In the genomic region with DNA sequence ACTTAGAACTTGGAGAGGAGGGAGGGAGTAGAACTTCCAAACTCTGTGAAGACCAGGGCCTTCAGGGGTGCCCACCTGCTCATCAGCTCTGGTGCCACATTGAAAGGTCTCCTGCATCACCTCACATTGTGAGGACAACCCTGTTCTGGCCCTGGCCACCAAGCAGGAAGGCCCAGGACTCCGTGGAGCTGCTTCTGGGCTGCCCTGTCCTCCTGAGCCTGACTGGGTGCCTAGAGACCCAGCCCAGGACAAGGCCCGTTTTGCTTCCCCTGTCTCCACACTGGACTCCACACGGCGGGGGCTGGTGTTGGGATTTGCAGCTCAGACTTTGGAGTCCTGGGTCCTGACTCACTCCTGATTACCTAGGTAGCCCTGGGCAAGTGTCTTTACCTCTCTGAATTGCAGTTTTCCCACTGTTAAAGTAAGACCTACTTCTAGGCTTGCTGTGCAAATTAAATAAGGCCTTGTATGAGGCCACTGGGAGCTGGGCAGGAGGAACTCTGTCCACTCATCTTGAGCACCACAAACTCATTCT, we compare ENCODE assay signal across 32 cellular contexts. TPM values are rescaled to one million over a fixed set of nuclear protein-coding genes. Genes with fewer than 3 reads are reported as not detected.
"Had no signal": no experiment of that assay in that cellular context is flagged by ENCODE, and none has a peak within 500 bp of the region (broad histone marks: within the 10 kb centered on the region; RNA-seq: fewer than 3 reads in every experiment).

No MANE protein-coding gene starts in this region.

- H3K36me3 ChIP-seq: ascending aorta had no signal

- ATAC-seq: activated CD8-positive, alpha-beta memory T cell treated with anti-CD3 and anti-CD28 coated beads, Interleukin-2, amount 10 ng/mL, durations not matched to agents 7 days and 5 days had no signal

- H3K27ac Mint-ChIP-seq: activated B cell treated with CpG ODN at 0.5 μM for 24 hours; activated CD4-positive, alpha-beta memory T cell treated with anti-CD3 and anti-CD28 coated beads, Interleukin-2, amount 10 ng/mL, durations not matched to agents 7 days and 5 days; activated CD8-positive, alpha-beta memory T cell treated with anti-CD3 and anti-CD28 coated beads, Interleukin-2, amount 10 ng/mL, durations not matched to agents 7 days and 5 days; activated naive CD4-positive, alpha-beta T cell treated with anti-CD3 and anti-CD28 coated beads, Interleukin-2, amount 10 ng/mL, durations not matched to agents 7 days and 5 days; activated naive CD8-positive, alpha-beta T cell treated with anti-CD3 and anti-CD28 coated beads for 36 hours had no signal

- H3K9me3 Mint-ChIP-seq: activated B cell treated with CpG ODN at 0.5 μM for 24 hours; activated CD4-positive, alpha-beta memory T cell treated with anti-CD3 and anti-CD28 coated beads, Interleukin-2, amount 10 ng/mL, durations not matched to agents 7 days and 5 days; activated naive CD4-positive, alpha-beta T cell treated with anti-CD3 and anti-CD28 coated beads, Interleukin-2, amount 10 ng/mL, durations not matched to agents 7 days and 5 days; activated naive CD8-positive, alpha-beta T cell treated with anti-CD3 and anti-CD28 coated beads for 36 hours had no signal

- H3K4me3 ChIP-seq: ascending aorta had no signal

- H3K4me3 Mint-ChIP-seq: activated B cell treated with CpG ODN at 0.5 μM for 24 hours; activated CD4-positive, alpha-beta memory T cell treated with anti-CD3 and anti-CD28 coated beads, Interleukin-2, amount 10 ng/mL, durations not matched to agents 7 days and 5 days; activated CD8-positive, alpha-beta memory T cell treated with anti-CD3 and anti-CD28 coated beads, Interleukin-2, amount 10 ng/mL, durations not matched to agents 7 days and 5 days; activated naive CD4-positive, alpha-beta T cell treated with anti-CD3 and anti-CD28 coated beads, Interleukin-2, amount 10 ng/mL, durations not matched to agents 7 days and 5 days; activated naive CD8-positive, alpha-beta T cell treated with anti-CD3 and anti-CD28 coated beads for 36 hours had no signal

- H3K4me1 Mint-ChIP-seq: activated B cell treated with CpG ODN at 0.5 μM for 24 hours; activated naive CD4-positive, alpha-beta T cell treated with anti-CD3 and anti-CD28 coated beads, Interleukin-2, amount 10 ng/mL, durations not matched to agents 7 days and 5 days; activated naive CD8-positive, alpha-beta T cell treated with anti-CD3 and anti-CD28 coated beads for 36 hours had no signal

- DNase-seq: activated B cell treated with CpG ODN at 0.5 μM for 24 hours; activated CD4-positive, alpha-beta memory T cell treated with anti-CD3 and anti-CD28 coated beads, Interleukin-2, amount 10 ng/mL, durations not matched to agents 7 days and 5 days; activated CD4-positive, alpha-beta T cell treated with anti-CD3 and anti-CD28 coated beads for 4 hours; activated CD4-positive, CD25-positive, alpha-beta regulatory T cell treated with anti-CD3 and anti-CD28 coated beads, Interleukin-2, amount 50 U/mL, for 72 hours; activated CD8-positive, alpha-beta memory T cell treated with anti-CD3 and anti-CD28 coated beads for 24 hours; activated CD8-positive, alpha-beta memory T cell treated with anti-CD3 and anti-CD28 coated beads, Interleukin-2, amount 10 ng/mL, durations not matched to agents 7 days and 5 days; activated CD8-positive, alpha-beta memory T cell treated with anti-CD3 and anti-CD28 coated beads, Interleukin-2, amount 50 U/mL, for 48 hours; activated effector memory CD4-positive, alpha-beta T cell treated with Interleukin-2 at 50 U/mL for 16 hours; activated naive CD4-positive, alpha-beta T cell treated with anti-CD3 and anti-CD28 coated beads, Interleukin-2, amount 10 ng/mL, durations not matched to agents 7 days and 5 days; activated naive CD8-positive, alpha-beta T cell treated with anti-CD3 and anti-CD28 coated beads for 36 hours; activated T-cell treated with anti-CD3 and anti-CD28 coated beads, Interleukin-2, amount 50 U/mL, for 48 hours; amniotic stem cell; Kasumi-1; KG1; MM.1S; MV-4-11; NCI-H1092; NCI-H146; NCI-H187; NCI-H2029 treated with DMSO at 0.1 percent for 48 hours; NCI-H2107; NCI-H2171; NCI-H510A; Right ventricle myocardium superior; SW 1271; T-helper 1 cell; T-helper 2 cell; T-helper 9 cell had no signal

- H3K27ac ChIP-seq: ascending aorta, VCaP had no signal

- H3K27me3 ChIP-seq: ascending aorta had no signal

- H3K36me3 Mint-ChIP-seq: activated CD8-positive, alpha-beta memory T cell treated with anti-CD3 and anti-CD28 coated beads, Interleukin-2, amount 10 ng/mL, durations not matched to agents 7 days and 5 days; activated naive CD4-positive, alpha-beta T cell treated with anti-CD3 and anti-CD28 coated beads, Interleukin-2, amount 10 ng/mL, durations not matched to agents 7 days and 5 days; activated naive CD8-positive, alpha-beta T cell treated with anti-CD3 and anti-CD28 coated beads for 36 hours had no signal

- H3K9me3 ChIP-seq: ascending aorta had no signal

- H3K4me1 ChIP-seq: ascending aorta had no signal

RNA-seq across cellular contexts. Expression of a gene that starts 12.5 kb away (rescaled TPM):
- total RNA-seq: activated B cell treated with CpG ODN at 0.5 μM for 24 hours; activated CD4-positive, alpha-beta memory T cell treated with anti-CD3 and anti-CD28 coated beads, Interleukin-2, amount 10 ng/mL, durations not matched to agents 7 days and 5 days; activated CD8-positive, alpha-beta memory T cell treated with anti-CD3 and anti-CD28 coated beads, Interleukin-2, amount 10 ng/mL, durations not matched to agents 7 days and 5 days; activated naive CD8-positive, alpha-beta T cell treated with anti-CD3 and anti-CD28 coated beads for 36 hours; ascending aorta; cardiac septum; OCI-LY7; Right ventricle myocardium superior had no signal

RNA-seq across cellular contexts. Expression of a gene that starts 15.5 kb away (rescaled TPM):
- total RNA-seq: activated B cell treated with CpG ODN at 0.5 μM for 24 hours; activated CD4-positive, alpha-beta memory T cell treated with anti-CD3 and anti-CD28 coated beads, Interleukin-2, amount 10 ng/mL, durations not matched to agents 7 days and 5 days; activated CD8-positive, alpha-beta memory T cell treated with anti-CD3 and anti-CD28 coated beads, Interleukin-2, amount 10 ng/mL, durations not matched to agents 7 days and 5 days; activated naive CD8-positive, alpha-beta T cell treated with anti-CD3 and anti-CD28 coated beads for 36 hours; ascending aorta; cardiac septum; OCI-LY7; Right ventricle myocardium superior had no signal

RNA-seq across cellular contexts. Expression of a gene that starts 33.2 kb away (rescaled TPM):
- total RNA-seq: activated B cell treated with CpG ODN at 0.5 μM for 24 hours; activated CD4-positive, alpha-beta memory T cell treated with anti-CD3 and anti-CD28 coated beads, Interleukin-2, amount 10 ng/mL, durations not matched to agents 7 days and 5 days; activated CD8-positive, alpha-beta memory T cell treated with anti-CD3 and anti-CD28 coated beads, Interleukin-2, amount 10 ng/mL, durations not matched to agents 7 days and 5 days; activated naive CD8-positive, alpha-beta T cell treated with anti-CD3 and anti-CD28 coated beads for 36 hours; ascending aorta; cardiac septum; OCI-LY7; Right ventricle myocardium superior had no signal

RNA-seq across cellular contexts. Expression of a gene that starts 33.3 kb away (rescaled TPM):
- total RNA-seq: activated B cell treated with CpG ODN at 0.5 μM for 24 hours; activated CD4-positive, alpha-beta memory T cell treated with anti-CD3 and anti-CD28 coated beads, Interleukin-2, amount 10 ng/mL, durations not matched to agents 7 days and 5 days; activated CD8-positive, alpha-beta memory T cell treated with anti-CD3 and anti-CD28 coated beads, Interleukin-2, amount 10 ng/mL, durations not matched to agents 7 days and 5 days; activated naive CD8-positive, alpha-beta T cell treated with anti-CD3 and anti-CD28 coated beads for 36 hours; cardiac septum; OCI-LY7; Right ventricle myocardium superior had no signal

RNA-seq across cellular contexts. Expression of a gene that starts 51.4 kb away (rescaled TPM):
- total RNA-seq: activated B cell treated with CpG ODN at 0.5 μM for 24 hours; activated CD4-positive, alpha-beta memory T cell treated with anti-CD3 and anti-CD28 coated beads, Interleukin-2, amount 10 ng/mL, durations not matched to agents 7 days and 5 days; activated CD8-positive, alpha-beta memory T cell treated with anti-CD3 and anti-CD28 coated beads, Interleukin-2, amount 10 ng/mL, durations not matched to agents 7 days and 5 days; activated naive CD8-positive, alpha-beta T cell treated with anti-CD3 and anti-CD28 coated beads for 36 hours; ascending aorta; cardiac septum; OCI-LY7; Right ventricle myocardium superior had no signal
